Comparison of ENCODE assay signal across 8 cellular contexts in the genomic region with DNA sequence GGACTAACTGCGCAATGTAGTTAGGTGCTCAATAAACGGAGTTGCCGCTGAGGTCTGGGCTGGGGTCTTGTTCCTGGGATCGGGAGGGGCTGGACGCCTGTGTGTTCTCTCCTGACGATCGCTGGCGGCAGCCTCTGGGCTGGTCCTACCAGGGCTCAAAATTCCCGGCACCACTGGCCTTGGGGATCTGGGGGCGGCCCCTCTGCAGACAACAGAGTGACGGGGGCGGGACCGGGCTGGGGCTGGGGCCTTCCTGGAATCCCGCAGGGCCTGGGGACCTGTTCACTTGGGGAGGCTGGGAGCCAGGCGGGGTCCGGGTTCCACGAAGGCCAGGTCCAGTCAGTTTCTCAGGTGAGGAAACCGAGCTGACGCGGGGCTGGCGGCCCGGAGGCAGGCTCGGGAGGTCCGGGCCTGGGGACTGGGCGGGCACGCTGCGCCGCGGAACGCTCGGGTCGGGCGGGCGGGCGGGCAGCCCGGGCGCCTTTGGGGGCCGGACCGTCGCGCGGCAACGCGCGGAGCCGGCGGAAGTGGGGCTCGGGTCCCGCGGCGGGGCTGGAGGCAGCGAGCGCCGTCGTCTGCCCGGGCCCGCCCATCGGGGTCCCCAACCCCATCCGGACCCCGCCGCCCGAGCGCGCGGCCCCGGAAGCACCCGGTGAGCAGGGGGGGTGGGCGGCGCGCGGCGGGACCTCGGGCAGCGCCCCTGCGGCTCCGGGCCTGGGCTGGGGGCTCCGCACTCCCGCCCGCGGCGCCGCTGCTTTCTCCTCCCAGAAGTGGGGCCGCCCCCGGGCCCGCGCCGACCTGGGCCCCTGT. TPM values are rescaled to one million over a fixed set of nuclear protein-coding genes. Genes with fewer than 3 reads are reported as not detected.
A peak's percentile ranks its signal among the peaks of the same experiment; 100 is the strongest.
DNase-seq lines count a peak whose midpoint lies in the region; ATAC-seq and TF ChIP-seq lines count a peak whose summit lies in the region.

A gene (plus strand): TSS at position 524 of the 810 bp plus-strand sequence. CDS start 4,107 bp downstream, outside the sequence.

- H3K4me3 ChIP-seq in WERI-Rb-1 (ENCODE audit: low read depth, low read length) (peak within 1 kb of the TSS; percentile 80), iPS-18c (ENCODE audit: insufficient read depth, low read depth, low read length) (peak within 1 kb of the TSS; percentile 91), skeletal muscle satellite cell (ENCODE audit: low read length) (peak within 1 kb of the TSS; percentile 94)

- H3K27me3 ChIP-seq in WERI-Rb-1 (ENCODE audit: insufficient read depth, low read depth, severe bottlenecking) (no peaks in the 10 kb centered on the region), skeletal muscle satellite cell (ENCODE audit: control insufficient read depth, insufficient read depth, low read length) (no peaks in the 10 kb centered on the region)

- peak; percentile 55 for ATAC-seq in GM18502 (IDR thresholded peaks at IDR 0.05; ENCODE audit: poor library complexity, unreplicated experiment)
- ATAC-seq in HG02973 (IDR thresholded peaks at IDR 0.05; ENCODE audit: unreplicated experiment) = no peak

- H3K36me3 ChIP-seq in WERI-Rb-1 (peaks cover 15% of the 10 kb centered on the region), skeletal muscle satellite cell (ENCODE audit: insufficient read depth, low read length) (peaks cover 10% of the 10 kb centered on the region)

- DNase-seq in A172 (ENCODE audit: low spot score) (peak; percentile 40), HuH-7.5 (ENCODE audit: low spot score) (peak; percentile 96), WERI-Rb-1 (peak; percentile 79), T47D (ENCODE audit: low read depth in 1 of 2, low spot score in 1 of 2) (peak; percentile 62 to 87)

- peaks cover 20% of the 10 kb centered on the region for H3K4me1 ChIP-seq in skeletal muscle satellite cell (ENCODE audit: control insufficient read depth, insufficient read depth, low read length)

- H3K9me3 ChIP-seq in WERI-Rb-1 (ENCODE audit: severe bottlenecking) (no peaks in the 10 kb centered on the region), iPS-18c (ENCODE audit: control insufficient read depth, insufficient read depth, low read length) (no peaks in the 10 kb centered on the region), skeletal muscle satellite cell (replicated peaks; ENCODE audit: low read length) (no peaks in the 10 kb centered on the region)

- H3K27ac ChIP-seq in WERI-Rb-1 = peak within 1 kb of the TSS; percentile 89

- TF ChIP-seq CTCF in WERI-Rb-1 (IDR thresholded peaks at IDR 0.05; ENCODE audit: low read depth, low read length) = no peak

- H3K4me2 ChIP-seq in skeletal muscle satellite cell (ENCODE audit: low read length) = peak within 1 kb of the TSS; percentile 99

- in situ Hi-C loops in T47D (cut with HindIII; ENCODE audit: low pct_unique_long_range_greater_than_20kb, low sequenced_read_pairs) = no loop called here

- H3K9ac ChIP-seq in skeletal muscle satellite cell (ENCODE audit: low read depth, low read length) = peak within 1 kb of the TSS; percentile 92

RNA-seq across cellular contexts. Expression of the gene that starts here (rescaled TPM):
- 76.5 and 77.1 TPM in 2 replicates for total RNA-seq in A172 (2014; rRNA removed; shearing (Covaris generic))
- total RNA-seq in skeletal muscle satellite cell (2012; rRNA removed) = 16.0 and 22.7 TPM in 2 replicates

Comparison
In these comparisons a context has a peak if more than half of its experiments do, and no peak if none do; other contexts are left out.
1. DNase-seq: peak in every context shown above with its lines; median percentile 96 in HuH-7.5; 79 in WERI-Rb-1; 74 in T47D; 40 in A172.